17 cellular contexts compared by ENCODE assay signal in genomic region chr9:70012569-70012968, GRCh38. TPM values are rescaled to one million over a fixed set of nuclear protein-coding genes. Genes with fewer than 3 reads are reported as not detected.
"Had no signal": no experiment of that assay in that cellular context is flagged by ENCODE, and none has a peak within 500 bp of the region (broad histone marks: within the 10 kb centered on the region; RNA-seq: fewer than 3 reads in every experiment).

No MANE protein-coding gene starts in this region.

- H3K36me3 Mint-ChIP-seq: activated naive CD8-positive, alpha-beta T cell treated with anti-CD3 and anti-CD28 coated beads for 36 hours; brain; type B pancreatic cell had no signal

- H3K4me3 Mint-ChIP-seq: activated naive CD8-positive, alpha-beta T cell treated with anti-CD3 and anti-CD28 coated beads for 36 hours; brain; nephron progenitor cell; stimulated activated naive CD8-positive, alpha-beta T cell treated with anti-CD3 and anti-CD28 coated beads, Interleukin-15, Interleukin-2, amounts not matched to agents 100 ng/mL and 50 ng/mL, for 24 hours; T-helper 17 cell had no signal

- H3K27ac Mint-ChIP-seq: activated naive CD8-positive, alpha-beta T cell treated with anti-CD3 and anti-CD28 coated beads for 36 hours; stimulated activated naive CD8-positive, alpha-beta T cell treated with anti-CD3 and anti-CD28 coated beads, Interleukin-15, Interleukin-2, amounts not matched to agents 100 ng/mL and 50 ng/mL, for 24 hours; T-helper 17 cell had no signal

- H3K9me3 Mint-ChIP-seq: brain; stimulated activated naive CD8-positive, alpha-beta T cell treated with anti-CD3 and anti-CD28 coated beads, Interleukin-15, Interleukin-2, amounts not matched to agents 100 ng/mL and 50 ng/mL, for 24 hours; type B pancreatic cell had no signal

- H3K27me3 Mint-ChIP-seq: brain; stimulated activated naive CD8-positive, alpha-beta T cell treated with anti-CD3 and anti-CD28 coated beads, Interleukin-15, Interleukin-2, amounts not matched to agents 100 ng/mL and 50 ng/mL, for 24 hours; type B pancreatic cell had no signal

- H3K4me1 Mint-ChIP-seq: activated naive CD8-positive, alpha-beta T cell treated with anti-CD3 and anti-CD28 coated beads for 36 hours; nephron progenitor cell; T-helper 17 cell had no signal

- DNase-seq: activated CD4-positive, alpha-beta T cell treated with anti-CD3 and anti-CD28 coated beads, Interleukin-2, amount 50 U/mL, for 1 hour; activated CD8-positive, alpha-beta memory T cell treated with anti-CD3 and anti-CD28 coated beads for 24 hours; activated gamma-delta T cell treated with Interleukin-2 at 50 U/mL for 16 hours; activated naive CD8-positive, alpha-beta T cell treated with anti-CD3 and anti-CD28 coated beads for 36 hours; amygdala; cortex of kidney; effector CD8-positive, alpha-beta T cell; foreskin fibroblast; hippocampal formation; nephron progenitor cell; psoas muscle; right lobe of liver; spleen; T-helper 17 cell had no signal

RNA-seq across cellular contexts. Expression of gene MAMDC2, which starts 31.1 kb away (rescaled TPM):
- total RNA-seq: activated naive CD8-positive, alpha-beta T cell treated with anti-CD3 and anti-CD28 coated beads for 36 hours had no signal
